Comparison of ENCODE assay signal across 1 cellular context in the genomic region with DNA sequence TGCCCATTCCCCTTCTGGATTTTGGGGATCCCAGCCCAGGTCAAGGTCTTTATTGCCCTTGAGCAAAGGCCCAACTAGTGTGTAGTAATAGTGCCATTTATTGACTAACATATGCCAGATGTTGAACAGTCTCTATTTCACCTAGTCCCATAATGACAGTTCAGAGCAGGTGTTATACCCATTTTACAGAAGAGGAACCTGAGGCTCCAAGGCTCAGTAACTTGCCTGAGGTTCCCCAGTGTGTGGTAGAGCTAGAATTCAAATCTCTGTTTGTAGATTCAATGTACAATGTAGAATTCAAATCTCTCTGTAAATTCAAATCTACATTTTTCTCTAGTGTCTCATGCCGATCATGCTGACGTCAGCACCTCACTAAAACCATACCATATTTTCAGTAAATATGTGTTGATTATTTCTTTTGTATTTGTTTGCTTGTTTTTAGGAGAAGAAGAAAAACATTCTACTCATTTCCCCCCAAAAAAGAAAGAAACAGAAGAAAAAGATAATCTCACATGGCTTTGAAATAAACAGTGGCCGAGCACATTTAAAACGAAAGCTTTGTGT.
TF ChIP-seq lines count a peak whose summit lies in the region.

No MANE protein-coding gene starts in this region.

TF ChIP-seq in IMR-90, 13 proteins besides CTCF, POLR2A, EP300 and RAD21 (continued from another document):
- TF ChIP-seq, protein P1, sequence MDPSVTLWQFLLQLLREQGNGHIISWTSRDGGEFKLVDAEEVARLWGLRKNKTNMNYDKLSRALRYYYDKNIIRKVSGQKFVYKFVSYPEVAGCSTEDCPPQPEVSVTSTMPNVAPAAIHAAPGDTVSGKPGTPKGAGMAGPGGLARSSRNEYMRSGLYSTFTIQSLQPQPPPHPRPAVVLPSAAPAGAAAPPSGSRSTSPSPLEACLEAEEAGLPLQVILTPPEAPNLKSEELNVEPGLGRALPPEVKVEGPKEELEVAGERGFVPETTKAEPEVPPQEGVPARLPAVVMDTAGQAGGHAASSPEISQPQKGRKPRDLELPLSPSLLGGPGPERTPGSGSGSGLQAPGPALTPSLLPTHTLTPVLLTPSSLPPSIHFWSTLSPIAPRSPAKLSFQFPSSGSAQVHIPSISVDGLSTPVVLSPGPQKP (IDR thresholded peaks at IDR 0.05; ENCODE audit: borderline replicate concordance, low read depth, low read length): no peak
- TF ChIP-seq FOS (IDR thresholded peaks at IDR 0.05; ENCODE audit: low read depth, low read length) (no peak), MAFK (IDR thresholded peaks at IDR 0.05; ENCODE audit: low read depth, low read length) (peak; percentile 79), SMC3 (IDR thresholded peaks at IDR 0.05; ENCODE audit: low read depth, low read length) (no peak), RCOR1 (IDR thresholded peaks at IDR 0.05; ENCODE audit: insufficient replicate concordance, low read length) (no peak)
